ENCODE assay signal across 8 cellular contexts in the genomic region with DNA sequence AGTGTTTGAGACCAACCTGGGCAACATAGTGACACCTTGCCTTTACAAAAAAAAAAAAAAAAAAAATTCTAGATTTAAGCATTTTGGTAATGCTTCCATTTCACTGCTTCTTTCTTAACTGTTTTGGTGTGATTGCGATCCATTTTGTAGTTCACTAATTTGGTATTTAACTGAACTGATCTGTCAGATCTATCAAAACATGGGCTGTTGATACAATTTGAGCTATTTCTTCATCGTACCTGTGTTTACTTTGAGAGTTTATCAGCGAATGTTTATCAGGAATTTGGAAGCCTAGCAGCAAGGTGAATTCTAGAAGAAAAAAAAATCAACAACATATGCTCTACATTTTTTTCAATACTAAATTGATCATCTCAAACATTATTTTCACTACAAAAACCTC.
"Had no signal": no experiment of that assay in that cellular context is flagged by ENCODE, and none has a peak within 500 bp of the region (broad histone marks: within the 10 kb centered on the region; RNA-seq: fewer than 3 reads in every experiment).

No MANE protein-coding gene starts in this region.

- H3K36me3 Mint-ChIP-seq: IgD-negative memory B cell had no signal

- H3K27me3 Mint-ChIP-seq: IgD-negative memory B cell had no signal

- H3K4me2 ChIP-seq: GM23338 had no signal

- DNase-seq: H9, HCEC 1CT, KBM-7 had no signal

- H3K4me3 ChIP-seq: GM23338 had no signal

- H2AFZ ChIP-seq: GM23338 had no signal

- H3K4me3 Mint-ChIP-seq: GM23338 had no signal

- H3K9me3 Mint-ChIP-seq: GM23338, H9 had no signal

- FAIRE-seq: H1, H54, HTR-8/SVneo had no signal

- ATAC-seq: GM23338 had no signal

- H3K27ac Mint-ChIP-seq: GM23338, IgD-negative memory B cell had no signal

- H3K4me1 Mint-ChIP-seq: IgD-negative memory B cell had no signal
